In genomic region chr15:92880796-92881569, GRCh38 we compare ENCODE assay signal across 8 cellular contexts. TPM values are rescaled to one million over a fixed set of nuclear protein-coding genes. Genes with fewer than 3 reads are reported as not detected.
DNase-seq lines count a peak whose midpoint lies in the region; ATAC-seq, FAIRE-seq and TF ChIP-seq lines count a peak whose summit lies in the region.

No MANE protein-coding gene starts in this region.

- H3K36me3 Mint-ChIP-seq in activated naive CD4-positive, alpha-beta T cell treated with anti-CD3 and anti-CD28 coated beads for 36 hours (ENCODE audit: low read depth): peaks cover 26% of the 10 kb centered on the region
- H3K36me3 Mint-ChIP-seq in astrocyte (ENCODE audit: low read depth, unreplicated experiment): peaks cover 16% of the 10 kb centered on the region

- H3K9me3 ChIP-seq in astrocyte (ENCODE audit: insufficient read depth, low read depth, low read length): no peaks in the 10 kb centered on the region
- no peaks in the 10 kb centered on the region for H3K9me3 ChIP-seq in lung (ENCODE audit: control insufficient read depth in 2 of 2, insufficient read depth in 1 of 2, low read length in 1 of 2)
- H3K9me3 ChIP-seq in transverse colon: no peaks in the 10 kb centered on the region

- peak overlapping the region; percentile 95 for H3K4me3 Mint-ChIP-seq in activated naive CD4-positive, alpha-beta T cell treated with anti-CD3 and anti-CD28 coated beads for 36 hours
- H3K4me3 Mint-ChIP-seq in astrocyte (ENCODE audit: unreplicated experiment): peak overlapping the region; percentile 86

- H3K27ac Mint-ChIP-seq in activated naive CD4-positive, alpha-beta T cell treated with anti-CD3 and anti-CD28 coated beads for 36 hours: peak overlapping the region; percentile 98
- peak overlapping the region; percentile 98 for H3K27ac Mint-ChIP-seq in astrocyte (ENCODE audit: unreplicated experiment)

- TF ChIP-seq EP300 in transverse colon (IDR thresholded peaks at IDR 0.05; ENCODE audit: low read depth): no peak

- in situ Hi-C loops in transverse colon (cut with MboI; ENCODE audit: low pct_ligation_motif_present in 1 of 4, low pct_unique_long_range_greater_than_20kb in 1 of 4, low sequenced_read_pairs in 3 of 4): loop anchor here in 1 of 4 donors (10.0 kb wide), 1 partner anchor 66 kb away; no protein-coding TSS in a partner anchor

- CTCF ChIA-PET in activated naive CD4-positive, alpha-beta T cell treated with anti-CD3 and anti-CD28 coated beads for 36 hours (lab: Charles Lee): interaction anchor here (0.8 to 5.1 kb wide), 6 partner anchors 21 to 208 kb away, joined by 3 to 48 read pairs (median 7); partner anchors contain the start of gene CHD2

- H3K27ac ChIP-seq in astrocyte (ENCODE audit: low read depth, low read length) (peak overlapping the region; percentile 74), lung (ENCODE audit: low read depth in 1 of 2, low read length in 1 of 2) (peak overlapping the region; percentile 54 to 92), transverse colon (peak overlapping the region; percentile 95 to 100 (median 97))

- no peaks in the 10 kb centered on the region for H3K9me3 Mint-ChIP-seq in activated naive CD4-positive, alpha-beta T cell treated with anti-CD3 and anti-CD28 coated beads for 36 hours
- no peaks in the 10 kb centered on the region for H3K9me3 Mint-ChIP-seq in astrocyte (ENCODE audit: unreplicated experiment)

- H3K9ac ChIP-seq in astrocyte (ENCODE audit: low read length): peak overlapping the region; percentile 63

- H3K79me2 ChIP-seq in astrocyte (ENCODE audit: insufficient read depth, low read length): peaks cover 31% of the 10 kb centered on the region

- peaks cover 14% of the 10 kb centered on the region for H3K4me1 ChIP-seq in astrocyte (ENCODE audit: insufficient read depth, low read length)
- H3K4me1 ChIP-seq in lung (ENCODE audit: control insufficient read depth in 2 of 2, insufficient read depth in 2 of 2, low read length in 2 of 2): peaks cover 0 to 4% of the 10 kb centered on the region in 2 donors
- peaks cover 13 to 45% (median 26%) of the 10 kb centered on the region in 4 donors for H3K4me1 ChIP-seq in transverse colon

- TF ChIP-seq CTCF in astrocyte (IDR thresholded peaks at IDR 0.05; ENCODE audit: insufficient read depth, low read depth, low read length) (no peak), lung (IDR thresholded peaks at IDR 0.05; ENCODE audit: control extremely low read depth, extremely low read depth) (no peak), transverse colon (IDR thresholded peaks at IDR 0.05) (no peak)

- FAIRE-seq in astrocyte (lab: Jason Lieb, UNC): no peak

- H4K20me1 ChIP-seq in astrocyte (ENCODE audit: insufficient read depth, low read length): peaks cover 24% of the 10 kb centered on the region

- H3K4me3 ChIP-seq in astrocyte (ENCODE audit: insufficient read depth, low read depth, low read length): no peak overlapping the region
- H3K4me3 ChIP-seq in lung: no peak overlapping the region
- H3K4me3 ChIP-seq in transverse colon: peak overlapping the region in 3 of 4 donors; percentile 0 to 53 (median 34)

- WGBS in lung, 2 donors: 32 to 35% methylated on average over 4 of the region's 4 CpGs
- 18 to 29% methylated on average over 3 to 4 of the region's 4 CpGs for WGBS in transverse colon (ENCODE audit: low coverage in 1 of 2), 2 donors

- peak overlapping the region; percentile 80 for H3K4me2 ChIP-seq in astrocyte (ENCODE audit: low read length)

- peaks cover 41% of the 10 kb centered on the region for H3K4me1 Mint-ChIP-seq in activated naive CD4-positive, alpha-beta T cell treated with anti-CD3 and anti-CD28 coated beads for 36 hours (ENCODE audit: low read depth)
- H3K4me1 Mint-ChIP-seq in astrocyte (ENCODE audit: low read depth, unreplicated experiment): peaks cover 22% of the 10 kb centered on the region

- H3K27me3 ChIP-seq in astrocyte (ENCODE audit: insufficient read depth, low read length) (no peaks in the 10 kb centered on the region), lung (ENCODE audit: control insufficient read depth, insufficient read depth) (no peaks in the 10 kb centered on the region), transverse colon (no peaks in the 10 kb centered on the region)

- no peaks in the 10 kb centered on the region for H3K27me3 Mint-ChIP-seq in activated naive CD4-positive, alpha-beta T cell treated with anti-CD3 and anti-CD28 coated beads for 36 hours (ENCODE audit: low read depth)
- H3K27me3 Mint-ChIP-seq in astrocyte (ENCODE audit: low read depth, unreplicated experiment): no peaks in the 10 kb centered on the region

- TF ChIP-seq POLR2A in transverse colon (IDR thresholded peaks at IDR 0.05): peak; percentile 75

- intact Hi-C loops in activated naive CD4-positive, alpha-beta T cell treated with anti-CD3 and anti-CD28 coated beads for 36 hours (cut with micrococcal nuclease): no loop called here
- intact Hi-C loops in transverse colon (cut with DNase I; ENCODE audit: low total_unique reads): loop anchor here (5.0 kb wide), 1 partner anchor 69 kb away; no protein-coding TSS in a partner anchor

- no peak for DNase-seq in activated naive CD4-positive, alpha-beta T cell treated with anti-CD3 and anti-CD28 coated beads for 36 hours
- DNase-seq in activated naive CD4-positive, alpha-beta T cell (lab: John Stamatoyannopoulos, UW): no peak
- no peak for DNase-seq in astrocyte (ENCODE audit: low read depth)
- DNase-seq in lung (ENCODE audit: low spot score): no peak
- no peak for DNase-seq in transverse colon
- no peak for DNase-seq in effector CD4-positive, alpha-beta T cell
- no peak for DNase-seq in NCI-H510A treated with DMSO at 0.1 percent for 48 hours (lab: John Stamatoyannopoulos, UW)

- H3K36me3 ChIP-seq in astrocyte (ENCODE audit: insufficient read depth, low read length) (no peaks in the 10 kb centered on the region), lung (ENCODE audit: control insufficient read depth in 2 of 2, insufficient read depth in 2 of 2, low read length in 2 of 2) (no peaks in the 10 kb centered on the region), transverse colon (peaks cover 0 to 5% (median 0%) of the 10 kb centered on the region in 4 donors)

- peak overlapping the region; percentile 37 for H2AFZ ChIP-seq in astrocyte (ENCODE audit: low read depth, low read length)

- ATAC-seq in lung (ENCODE audit: insufficient read depth, low FRiP score) (no peak), HG03520 (IDR thresholded peaks at IDR 0.05; ENCODE audit: unreplicated experiment) (no peak)

RNA-seq across cellular contexts. Expression of gene CHD2, which starts 19.1 kb away (rescaled TPM):
- total RNA-seq in activated naive CD4-positive, alpha-beta T cell treated with anti-CD3 and anti-CD28 coated beads for 36 hours: 100 to 1,000 TPM; 164 to 185 TPM
- total RNA-seq in astrocyte (90.0 and 105 TPM in 2 replicates), lung (100 to 1,000 TPM; 105 to 547 TPM), transverse colon (100 to 1,000 TPM in 3 of 4 donors, 10 to 100 TPM in 1; 90.5 to 190 (median 138) TPM)
- 10 to 100 TPM; 39.4 to 47.7 TPM for polyA plus RNA-seq in lung

Comparison
In these comparisons a context has a peak if more than half of its experiments do, and no peak if none do; other contexts are left out.
1. H3K4me3 ChIP-seq: peak in transverse colon (3 of 4); none in astrocyte (single experiment) and lung (single experiment).
2. Peak in every context shown above with its lines, with median percentiles within 50 percentile points of each other: H3K27ac ChIP-seq.